In the genomic region with DNA sequence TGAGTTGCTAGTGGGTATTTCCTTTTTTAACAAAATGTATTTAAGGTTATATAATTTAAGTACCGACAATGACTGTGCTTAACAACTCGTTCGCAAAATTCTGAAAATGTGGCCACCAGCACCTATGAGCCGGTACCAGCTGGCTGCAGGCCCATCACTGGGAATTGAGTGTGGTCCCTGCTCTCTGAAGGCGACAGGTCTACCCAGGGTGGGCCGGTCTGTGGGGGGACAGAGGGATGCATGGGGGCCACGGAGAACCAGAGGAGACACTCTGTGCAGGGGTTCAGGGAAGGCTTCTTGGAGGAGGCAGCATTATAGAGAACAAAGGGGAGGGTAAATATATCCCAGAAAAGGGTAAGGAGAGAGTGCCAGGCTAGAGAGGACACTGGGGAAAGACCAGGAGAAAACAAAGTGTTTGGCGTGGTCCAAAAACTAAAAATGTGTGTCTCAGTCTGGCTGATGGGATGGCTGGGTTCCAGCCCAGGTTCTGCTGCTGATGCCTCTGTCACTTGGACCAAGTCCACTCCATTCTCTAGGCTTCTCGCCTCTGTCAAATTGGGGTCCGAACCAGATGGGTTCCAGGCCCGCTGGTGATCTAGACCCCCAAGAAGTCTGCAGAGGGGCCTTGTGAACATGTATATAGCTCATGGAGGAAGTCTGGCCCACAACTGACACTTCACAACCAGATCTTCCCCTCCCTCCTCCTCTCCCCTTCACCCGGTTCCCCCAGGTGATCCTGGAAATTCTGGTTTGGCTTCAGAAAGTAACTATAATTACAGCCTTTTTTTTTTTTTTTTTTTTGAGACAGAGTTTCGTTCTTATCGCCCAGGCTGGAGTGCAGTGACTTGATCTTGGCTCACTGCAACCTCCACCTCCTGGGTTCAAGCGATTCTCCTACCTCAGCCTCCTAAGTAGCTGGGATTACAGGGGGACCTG, we compare ENCODE assay signal across 17 cellular contexts. TPM values are rescaled to one million over a fixed set of nuclear protein-coding genes. Genes with fewer than 3 reads are reported as not detected.
DNase-seq lines count a peak whose midpoint lies in the region; ATAC-seq and TF ChIP-seq lines count a peak whose summit lies in the region.
"Had no signal": no experiment of that assay in that cellular context is flagged by ENCODE, and none has a peak within 500 bp of the region (broad histone marks: within the 10 kb centered on the region; RNA-seq: fewer than 3 reads in every experiment).

No MANE protein-coding gene starts in this region.

- H3K9ac ChIP-seq in mammary epithelial cell (ENCODE audit: insufficient read depth, low read length) (no peak overlapping the region), OCI-LY3 (ENCODE audit: low read length) (peak overlapping the region; percentile 27; the same call in 1 of the 2 replicates)

- no peak overlapping the region for H3K4me3 Mint-ChIP-seq in MCF 10A (ENCODE audit: unreplicated experiment)
- peak overlapping the region in 1 of 2 donors; percentile 5 for H3K4me3 Mint-ChIP-seq in stimulated activated naive B cell treated with anti-CD40 and anti-IgM and Interleukin-4, amounts not matched to agents 10 μg/mL and 1 μg/mL and 100 μg/mL, for 72 hours
- H3K4me3 Mint-ChIP-seq: activated CD4-positive, alpha-beta T cell treated with anti-CD3 and anti-CD28 coated beads, Interleukin-2, amount 10 ng/mL, durations not matched to agents 7 days and 5 days; endodermal cell had no signal

- H3K36me3 ChIP-seq in mammary epithelial cell (ENCODE audit: insufficient read depth, low read length) (no peaks in the 10 kb centered on the region), OCI-LY3 (replicated peaks; ENCODE audit: low read depth, low read length) (no peaks in the 10 kb centered on the region), A673 (ENCODE audit: insufficient read depth, low read length, poor library complexity, severe bottlenecking) (no peaks in the 10 kb centered on the region)
- H3K36me3 ChIP-seq: brain microvascular endothelial cell, colonic mucosa, heart left ventricle, left ventricle myocardium inferior had no signal

- H3K27ac ChIP-seq in mammary epithelial cell (ENCODE audit: insufficient read depth, low read depth, low read length) (no peak overlapping the region), OCI-LY3 (ENCODE audit: low read length) (peak overlapping the region; percentile 3; the same call in 1 of the 2 replicates), epithelial cell of prostate (peak overlapping the region; percentile 12), A673 (ENCODE audit: low read depth, low read length, poor library complexity, severe bottlenecking) (no peak overlapping the region)
- H3K27ac ChIP-seq: brain microvascular endothelial cell, colonic mucosa, heart left ventricle, left ventricle myocardium inferior had no signal

- H3K27me3 ChIP-seq in mammary epithelial cell (ENCODE audit: insufficient read depth, low read length) (no peaks in the 10 kb centered on the region), OCI-LY3 (ENCODE audit: low read depth, low read length) (no peaks in the 10 kb centered on the region), A673 (replicated peaks; ENCODE audit: insufficient read depth, low read depth, low read length, poor library complexity) (no peaks in the 10 kb centered on the region)
- H3K27me3 ChIP-seq: brain microvascular endothelial cell, colonic mucosa had no signal

- POLR2A ChIA-PET in MCF 10A (lab: Yijun Ruan, JAX) (interaction anchor here (0.6 kb wide), 1 partner anchor 246 kb away, joined by 3 read pairs; no protein-coding TSS in a partner anchor), A673 (lab: Charles Lee; ENCODE audit: low non-redundant PET) (no interaction called here)

- no peak for ATAC-seq in stimulated activated naive B cell treated with anti-CD40 and anti-IgM and Interleukin-4, amounts not matched to agents 10 μg/mL and 1 μg/mL and 100 μg/mL, for 72 hours (replicated peaks)
- ATAC-seq: heart left ventricle had no signal

- peaks cover 3% of the 10 kb centered on the region for H3K27me3 Mint-ChIP-seq in MCF 10A (ENCODE audit: insufficient read depth, unreplicated experiment)
- peaks cover 0 to 2% of the 10 kb centered on the region in 2 donors for H3K27me3 Mint-ChIP-seq in stimulated activated naive B cell treated with anti-CD40 and anti-IgM and Interleukin-4, amounts not matched to agents 10 μg/mL and 1 μg/mL and 100 μg/mL, for 72 hours

- intact Hi-C loops in mammary epithelial cell (cut with micrococcal nuclease) (no loop called here), MCF 10A (cut with micrococcal nuclease) (loop anchor here (10.0 kb wide), 1 partner anchor 577 kb away; the partner anchor contains the start of gene RPP25), A673 (cut with micrococcal nuclease; ENCODE audit: unreplicated experiment) (no loop called here)

- no peak for TF ChIP-seq CTCF in mammary epithelial cell (conservative IDR thresholded peaks at IDR 0.05 in 1 of 2, IDR thresholded peaks at IDR 0.05 in 1 of 2; ENCODE audit: extremely low read depth in 1 of 2, insufficient read depth in 1 of 2, low read depth in 1 of 2, low read length in 2 of 2)
- no peak for TF ChIP-seq CTCF in MCF 10A (IDR thresholded peaks at IDR 0.05; ENCODE audit: unreplicated experiment)
- TF ChIP-seq CTCF in OCI-LY3 (IDR thresholded peaks at IDR 0.05; ENCODE audit: low read depth, low read length): no peak
- TF ChIP-seq CTCF in A673 (conservative IDR thresholded peaks at IDR 0.05; ENCODE audit: low read depth, low read length): no peak

- no peak overlapping the region for H3K4me2 ChIP-seq in mammary epithelial cell (ENCODE audit: insufficient read depth, low read depth, low read length)
- peak overlapping the region; percentile 81 for H3K4me2 ChIP-seq in OCI-LY3 (ENCODE audit: low read length)

- no peaks in the 10 kb centered on the region for H3K36me3 Mint-ChIP-seq in MCF 10A (ENCODE audit: insufficient read depth, unreplicated experiment)
- peaks cover 0 to 5% of the 10 kb centered on the region in 2 donors for H3K36me3 Mint-ChIP-seq in stimulated activated naive B cell treated with anti-CD40 and anti-IgM and Interleukin-4, amounts not matched to agents 10 μg/mL and 1 μg/mL and 100 μg/mL, for 72 hours

- no peaks in the 10 kb centered on the region for H3K9me3 ChIP-seq in mammary epithelial cell (replicated peaks; ENCODE audit: insufficient read depth, low read length)
- no peaks in the 10 kb centered on the region for H3K9me3 ChIP-seq in OCI-LY3 (ENCODE audit: insufficient read depth, low read length)
- H3K9me3 ChIP-seq in A673 (ENCODE audit: low read depth, low read length, poor library complexity, severe bottlenecking): no peaks in the 10 kb centered on the region
- H3K9me3 ChIP-seq: colonic mucosa, heart left ventricle, left ventricle myocardium inferior had no signal

- H3K4me1 Mint-ChIP-seq in MCF 10A (ENCODE audit: insufficient read depth, unreplicated experiment): no peaks in the 10 kb centered on the region
- peaks cover 58 to 98% of the 10 kb centered on the region in 2 donors for H3K4me1 Mint-ChIP-seq in stimulated activated naive B cell treated with anti-CD40 and anti-IgM and Interleukin-4, amounts not matched to agents 10 μg/mL and 1 μg/mL and 100 μg/mL, for 72 hours

- H2AFZ ChIP-seq in mammary epithelial cell (ENCODE audit: low read depth, low read length) (peak overlapping the region; percentile 76), OCI-LY3 (ENCODE audit: low read depth, low read length) (no peak overlapping the region)

- no peak for DNase-seq in mammary epithelial cell
- DNase-seq in MCF 10A (ENCODE audit: unreplicated experiment): no peak
- DNase-seq in epithelial cell of prostate (ENCODE audit: low read depth, low spot score): no peak
- no peak for DNase-seq in stimulated activated naive B cell treated with anti-CD40 and anti-IgM and Interleukin-4, amounts not matched to agents 10 μg/mL and 1 μg/mL and 100 μg/mL, for 72 hours
- DNase-seq in GDM1 (lab: John Stamatoyannopoulos, UW): no peak
- DNase-seq in A673 (ENCODE audit: low spot score): no peak
- DNase-seq: colonic mucosa, endodermal cell, Karpas-422, left ventricle myocardium inferior, NCI-H510A, small intestine had no signal

- H4K20me1 ChIP-seq in mammary epithelial cell (ENCODE audit: insufficient read depth, low read length) (no peaks in the 10 kb centered on the region), OCI-LY3 (ENCODE audit: insufficient read depth, low read length) (no peaks in the 10 kb centered on the region)

- CTCF ChIA-PET in mammary epithelial cell (lab: Charles Lee; ENCODE audit: low non-redundant PET): interaction anchor here (0.6 to 0.7 kb wide), 2 partner anchors 31 to 101 kb away, joined by 3 to 22 read pairs; no protein-coding TSS in a partner anchor
- CTCF ChIA-PET in MCF 10A (lab: Yijun Ruan, JAX): interaction anchor here (0.6 to 1.7 kb wide), 10 partner anchors 18 to 450 kb away, joined by 3 to 16 read pairs (median 4); no protein-coding TSS in a partner anchor
- CTCF ChIA-PET in A673 (lab: Charles Lee): no interaction called here

- WGBS in mammary epithelial cell (ENCODE audit: low coverage, missing lambda C conversion rate): 69% methylated on average over 13 of the region's 15 CpGs

- no peaks in the 10 kb centered on the region for H3K9me3 Mint-ChIP-seq in MCF 10A (ENCODE audit: unreplicated experiment)
- no peaks in the 10 kb centered on the region for H3K9me3 Mint-ChIP-seq in stimulated activated naive B cell treated with anti-CD40 and anti-IgM and Interleukin-4, amounts not matched to agents 10 μg/mL and 1 μg/mL and 100 μg/mL, for 72 hours
- H3K9me3 Mint-ChIP-seq: activated CD4-positive, alpha-beta T cell treated with anti-CD3 and anti-CD28 coated beads, Interleukin-2, amount 10 ng/mL, durations not matched to agents 7 days and 5 days; endodermal cell had no signal

- H3K4me1 ChIP-seq in mammary epithelial cell (ENCODE audit: insufficient read depth, low read length) (peaks cover 41% of the 10 kb centered on the region), OCI-LY3 (ENCODE audit: low read length) (peaks cover 86% of the 10 kb centered on the region), A673 (ENCODE audit: insufficient read depth, low read length, poor library complexity, severe bottlenecking) (peaks cover 7% of the 10 kb centered on the region)
- H3K4me1 ChIP-seq: colonic mucosa had no signal

- dilution Hi-C loops in mammary epithelial cell (cut with HindIII; ENCODE audit: low sequenced_read_pairs): loop anchor here (5.0 to 10.0 kb wide), 3 partner anchors 67 to 394 kb away; partner anchors contain the start of gene UBL7

- H3K79me2 ChIP-seq in mammary epithelial cell (ENCODE audit: insufficient read depth, low read length): no peaks in the 10 kb centered on the region
- peaks cover 7% of the 10 kb centered on the region; the same call in 1 of the 2 replicates for H3K79me2 ChIP-seq in OCI-LY3 (ENCODE audit: low read length)

- in situ Hi-C loops in mammary epithelial cell (cut with MboI; ENCODE audit: low sequenced_read_pairs in 2 of 2): loop anchor here in 1 of 2 donors (10.0 kb wide), 2 partner anchors 167 to 387 kb away; partner anchors contain the start of gene ARID3B

- H3K4me3 ChIP-seq in mammary epithelial cell (replicated peaks in 1 of 3; ENCODE audit: insufficient read depth in 1 of 3, low read depth in 2 of 3, low read length in 3 of 3) (no peak overlapping the region), OCI-LY3 (ENCODE audit: low read length) (peak overlapping the region; percentile 39), A673 (ENCODE audit: low read depth, low read length, poor library complexity, severe bottlenecking) (no peak overlapping the region)
- H3K4me3 ChIP-seq: colonic mucosa, heart left ventricle, left ventricle myocardium inferior had no signal

- BruUV-seq in mammary epithelial cell (replicated peaks; lab: Mats Ljungman, UMichigan): no TSS peak
- BruUV-seq in MCF 10A (replicated peaks; lab: Mats Ljungman, UMichigan): no TSS peak
- no TSS peak for BruUV-seq in A673 (replicated peaks; lab: Mats Ljungman, UMichigan)

- H3K27ac Mint-ChIP-seq in MCF 10A (ENCODE audit: low read depth, unreplicated experiment): no peak overlapping the region
- peak overlapping the region; percentile 86 for H3K27ac Mint-ChIP-seq in stimulated activated naive B cell treated with anti-CD40 and anti-IgM and Interleukin-4, amounts not matched to agents 10 μg/mL and 1 μg/mL and 100 μg/mL, for 72 hours
- H3K27ac Mint-ChIP-seq: endodermal cell had no signal

RNA-seq across cellular contexts. Expression of gene CYP11A1, which starts 10.7 kb away (rescaled TPM):
- total RNA-seq in mammary epithelial cell (1 to 10 TPM in 1 of 2 donors, not detected in 1; 2.3 TPM), MCF 10A (2022) (not detected in 2 replicates), A673 (2021) (not detected in 2 replicates)
- not detected for polyA plus RNA-seq in mammary epithelial cell
- polyA minus RNA-seq in mammary epithelial cell: not detected
- total RNA-seq: activated CD4-positive, alpha-beta T cell treated with anti-CD3 and anti-CD28 coated beads, Interleukin-2, amount 10 ng/mL, durations not matched to agents 7 days and 5 days; pulmonary artery endothelial cell had no signal

RNA-seq across cellular contexts. Expression of gene SEMA7A, which starts 55.7 kb away (rescaled TPM):
- total RNA-seq in mammary epithelial cell (10 to 100 TPM in 1 of 2 donors, 1 to 10 TPM in 1; 4.2 to 17.5 TPM), MCF 10A (2022) (0.81 and 1.6 TPM in 2 replicates), A673 (2021) (0.45 and 1.4 TPM in 2 replicates)
- 10.0 TPM for polyA plus RNA-seq in mammary epithelial cell
- polyA minus RNA-seq in mammary epithelial cell: 10.5 TPM

Comparison
In these comparisons a context has a peak if more than half of its experiments do, and no peak if none do; other contexts are left out.
1. H3K27ac ChIP-seq: peak in OCI-LY3 (single experiment) and epithelial cell of prostate (single experiment); none in mammary epithelial cell (single experiment) and A673 (single experiment).